8 cellular contexts compared by ENCODE assay signal in genomic region chr2:196592912-196593881, GRCh38. TPM values are rescaled to one million over a fixed set of nuclear protein-coding genes. Genes with fewer than 3 reads are reported as not detected.
DNase-seq lines count a peak whose midpoint lies in the region; ATAC-seq, FAIRE-seq and TF ChIP-seq lines count a peak whose summit lies in the region.

Gene HECW2 (minus strand): TSS chr2:196593554.

- ATAC-seq in HG02938 (IDR thresholded peaks at IDR 0.05; ENCODE audit: unreplicated experiment), result peak; percentile 46
- no peak for ATAC-seq in GM18520 (IDR thresholded peaks at IDR 0.05; ENCODE audit: unreplicated experiment)

- TF ChIP-seq CTCF in ascending aorta (IDR thresholded peaks at IDR 0.05) (no peak), right atrium auricular region (IDR thresholded peaks at IDR 0.05) (peak in 1 of 2 donors; percentile 38), progenitor cell of endocrine pancreas (IDR thresholded peaks at IDR 0.05; ENCODE audit: unreplicated experiment) (peak; percentile 3)

- no peak for TF ChIP-seq POLR2A in GM12891 (IDR thresholded peaks at IDR 0.05; ENCODE audit: low read depth, low read length)

- H3K4me3 Mint-ChIP-seq in progenitor cell of endocrine pancreas (ENCODE audit: low read depth), result peak within 1 kb of the TSS; percentile 89

- H3K9me3 Mint-ChIP-seq in progenitor cell of endocrine pancreas (ENCODE audit: low read depth), result no peaks in the 10 kb centered on the region

- no peaks in the 10 kb centered on the region for H3K36me3 Mint-ChIP-seq in progenitor cell of endocrine pancreas (ENCODE audit: insufficient read depth)

- peaks cover 26% of the 10 kb centered on the region for H3K27me3 Mint-ChIP-seq in progenitor cell of endocrine pancreas

- peaks cover 26% of the 10 kb centered on the region for H3K4me1 Mint-ChIP-seq in progenitor cell of endocrine pancreas (ENCODE audit: low read depth)

- DNase-seq in ACHN, result peak; percentile 50
- peak; percentile 59 for DNase-seq in GM12891 (ENCODE audit: insufficient read length, low spot score)
- DNase-seq in NCI-H460 (ENCODE audit: extremely low read depth, low read depth), result peak; percentile 32
- no peak for DNase-seq in ascending aorta (ENCODE audit: low spot score in 2 of 2)
- no peak for DNase-seq in right atrium auricular region (ENCODE audit: low spot score)
- peak; percentile 58 for DNase-seq in progenitor cell of endocrine pancreas (ENCODE audit: low spot score, unreplicated experiment)

- H3K9me3 ChIP-seq in ascending aorta (no peaks in the 10 kb centered on the region), right atrium auricular region (no peaks in the 10 kb centered on the region)

- no peaks in the 10 kb centered on the region for H3K4me1 ChIP-seq in ascending aorta
- no peaks in the 10 kb centered on the region for H3K4me1 ChIP-seq in right atrium auricular region

- H3K36me3 ChIP-seq in ascending aorta (no peaks in the 10 kb centered on the region), right atrium auricular region (no peaks in the 10 kb centered on the region)

- H3K27me3 ChIP-seq in ascending aorta (no peaks in the 10 kb centered on the region), right atrium auricular region (no peaks in the 10 kb centered on the region)

- FAIRE-seq in GM12891 (lab: Jason Lieb, UNC), result peak; percentile 83

- in situ Hi-C loops in ACHN (cut with HindIII; ENCODE audit: low pct_ligation_motif_present, low pct_unique_long_range_greater_than_20kb, low sequenced_read_pairs), result no loop called here

- H3K27ac ChIP-seq in ascending aorta, result peak within 1 kb of the TSS; percentile 84 to 88
- H3K27ac ChIP-seq in right atrium auricular region, result peak within 1 kb of the TSS; percentile 86 to 96

- H3K4me3 ChIP-seq in ascending aorta (peak within 1 kb of the TSS; percentile 70 to 71), right atrium auricular region (peak within 1 kb of the TSS; percentile 69 to 74)

- H3K27ac Mint-ChIP-seq in progenitor cell of endocrine pancreas, result peak within 1 kb of the TSS; percentile 97

- intact Hi-C loops in ascending aorta (cut with DNase I), result loop anchor here (2.0 to 10.0 kb wide), 2 partner anchors 46 to 518 kb away; partner anchors contain the start of gene CCDC150

TF ChIP-seq in GM12891, 5 proteins besides CTCF, POLR2A, EP300 and RAD21:
- TF ChIP-seq POLR2AphosphoS5 (IDR thresholded peaks at IDR 0.05; ENCODE audit: low read depth, low read length) (no peak), SPI1 (IDR thresholded peaks at IDR 0.05; ENCODE audit: low read depth, low read length) (no peak), TAF1 (IDR thresholded peaks at IDR 0.05; ENCODE audit: low read depth, low read length) (no peak), PAX5 (IDR thresholded peaks at IDR 0.05; ENCODE audit: insufficient read depth, low read length, severe bottlenecking) (no peak), POU2F2 (IDR thresholded peaks at IDR 0.05; ENCODE audit: low read depth, low read length) (no peak)

RNA-seq across cellular contexts. Expression of gene HECW2, which starts in this region (rescaled TPM):
- 25.2 TPM for polyA plus RNA-seq in GM12891 (2012; ENCODE audit: low read depth, missing spikeins)
- 5.9 and 6.2 TPM in 2 replicates for total RNA-seq in NCI-H460 (2014; rRNA removed; shearing (Covaris generic))
- polyA plus RNA-seq in NCI-H460 (2014; cell fraction: nucleus; rRNA removed), result 4.0 and 4.5 TPM in 2 replicates
- total RNA-seq in ascending aorta, result 4.9 TPM
- total RNA-seq in right atrium auricular region, result 10 to 100 TPM; 11.6 to 17.9 TPM
- 19.6 and 20.0 TPM in 2 replicates for total RNA-seq in progenitor cell of endocrine pancreas

Comparison
In these comparisons a context has a peak if more than half of its experiments do, and no peak if none do; other contexts are left out.
1. DNase-seq: peak in ACHN (single experiment), GM12891 (single experiment), NCI-H460 (single experiment) and progenitor cell of endocrine pancreas (single experiment); none in ascending aorta (0 of 2) and right atrium auricular region (single experiment).